28 cellular contexts compared by ENCODE assay signal in the genomic region with DNA sequence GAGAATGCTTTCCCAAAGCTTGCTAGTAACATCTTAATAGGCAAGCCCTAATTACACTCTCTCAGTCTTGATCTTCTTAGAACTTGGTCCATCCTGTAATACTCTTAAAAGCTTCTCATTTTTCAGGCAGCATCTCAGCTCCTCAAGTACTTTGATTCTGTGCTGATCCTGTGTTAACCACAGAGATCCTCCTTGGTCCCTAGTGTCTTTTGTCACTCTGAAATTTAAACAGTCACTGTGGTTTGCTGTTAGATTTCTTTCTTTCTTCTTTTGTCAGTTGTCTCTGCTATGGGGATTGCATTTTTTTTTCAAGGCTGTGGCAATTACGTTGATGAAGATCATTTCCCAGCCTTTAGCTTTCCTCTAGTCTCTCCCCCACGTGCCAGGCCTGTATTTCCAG.
"Had no signal": no experiment of that assay in that cellular context is flagged by ENCODE, and none has a peak within 500 bp of the region (broad histone marks: within the 10 kb centered on the region; RNA-seq: fewer than 3 reads in every experiment).

No MANE protein-coding gene starts in this region.

- H3K4me1 ChIP-seq: adrenal gland, body of pancreas, Peyer's patch, SJSA1 had no signal

- H3K4me3 ChIP-seq: adrenal gland, body of pancreas, breast epithelium, Peyer's patch, SJSA1 had no signal

- H3K9ac ChIP-seq: SK-N-SH had no signal

- H3K4me2 ChIP-seq: SK-N-SH had no signal

- H3K27me3 ChIP-seq: adrenal gland, body of pancreas, breast epithelium, Peyer's patch, SJSA1 had no signal

- ATAC-seq: activated CD8-positive, alpha-beta T cell treated with anti-CD3 and anti-CD28 coated beads for 36 hours; body of pancreas; PC-3 had no signal

- H3K9me3 ChIP-seq: adrenal gland, body of pancreas, breast epithelium, Peyer's patch, SJSA1, SK-N-SH had no signal

- H3K27ac ChIP-seq: adrenal gland, body of pancreas, breast epithelium, Peyer's patch, SJSA1 had no signal

- FAIRE-seq: astrocyte, TTC549 had no signal

- DNase-seq: activated CD4-positive, alpha-beta T cell treated with anti-CD3 and anti-CD28 coated beads, Interleukin-2, amount 10 ng/mL, durations not matched to agents 24 days and 14 days; activated CD4-positive, alpha-beta T cell treated with anti-CD3 and anti-CD28 coated beads, Interleukin-2, amount 50 U/mL, for 4 hours; activated CD8-positive, alpha-beta T cell treated with anti-CD3 and anti-CD28 coated beads for 36 hours; activated gamma-delta T cell; activated naive CD4-positive, alpha-beta T cell treated with Interleukin-2 at 50 U/mL for 16 hours; activated naive CD8-positive, alpha-beta T cell treated with anti-CD3 and anti-CD28 coated beads, Interleukin-2, amount 10 ng/mL, durations not matched to agents 7 days and 5 days; activated T-cell treated with anti-CD3 and anti-CD28 coated beads, Interleukin-2, amount 50 U/mL, for 24 hours; adrenal gland; body of pancreas; cerebellar nuclear complex; cortex of kidney; MM.1S; NCI-H1092 treated with DMSO at 0.1 percent for 48 hours; NCI-H1417; NCI-H146; NCI-H187 treated with DMSO at 0.1 percent for 48 hours; NCI-H2081; NCI-H345; NCI-H524 treated with DMSO at 0.1 percent for 48 hours; PC-3; Peyer's patch; RPMI8226; SHP77 treated with DMSO at 0.1 percent for 48 hours; SK-N-SH had no signal

- H3K36me3 ChIP-seq: adrenal gland, breast epithelium, Peyer's patch, SJSA1 had no signal
